In genomic region chr1:208497866-208498541, GRCh38 we compare ENCODE assay signal across 10 cellular contexts.
"Had no signal": no experiment of that assay in that cellular context is flagged by ENCODE, and none has a peak within 500 bp of the region (broad histone marks: within the 10 kb centered on the region; RNA-seq: fewer than 3 reads in every experiment).

No MANE protein-coding gene starts in this region.

- H3K27ac ChIP-seq: testis had no signal

- H3K9me3 ChIP-seq: testis had no signal

- H3K4me3 ChIP-seq: lung, testis had no signal

- DNase-seq: activated B cell treated with CpG ODN at 0.5 μM for 24 hours; activated CD4-positive, alpha-beta T cell treated with anti-CD3 and anti-CD28 coated beads, Interleukin-2, amount 10 ng/mL, durations not matched to agents 7 days and 5 days; activated naive CD4-positive, alpha-beta T cell treated with anti-CD3 and anti-CD28 coated beads, Interleukin-2, amount 10 ng/mL, durations not matched to agents 7 days and 5 days; dermis blood vessel endothelial cell; erythroblast; kidney glomerular epithelial cell; stimulated activated CD4-positive, alpha-beta T cell treated with anti-CD3 and anti-CD28 coated beads, Interleukin-4, amount 100 ng/mL, for 24 hours; T-helper 17 cell; testis had no signal

- H3K4me1 ChIP-seq: testis had no signal

- H3K27me3 ChIP-seq: testis had no signal
